Comparison of ENCODE assay signal across 16 cellular contexts in genomic region chr15:40825661-40826088, GRCh38. TPM values are rescaled to one million over a fixed set of nuclear protein-coding genes. Genes with fewer than 3 reads are reported as not detected.
DNase-seq lines count a peak whose midpoint lies in the region; ATAC-seq, FAIRE-seq and TF ChIP-seq lines count a peak whose summit lies in the region.
"Had no signal": no experiment of that assay in that cellular context is flagged by ENCODE, and none has a peak within 500 bp of the region (broad histone marks: within the 10 kb centered on the region; RNA-seq: fewer than 3 reads in every experiment).

No MANE protein-coding gene starts in this region.

- peaks cover 2% of the 10 kb centered on the region for H3K27me3 Mint-ChIP-seq in activated CD4-positive, alpha-beta T cell treated with anti-CD3 and anti-CD28 coated beads for 36 hours

- H3K9ac ChIP-seq in IMR-90 (ENCODE audit: low read depth, low read length), result no peak overlapping the region

- H3K23ac ChIP-seq in IMR-90 (ENCODE audit: low read depth, low read length), result no peak overlapping the region

- TF ChIP-seq CTCF in AG09319 (IDR thresholded peaks at IDR 0.05; ENCODE audit: low read depth, low read length) (no peak), IMR-90 (conservative IDR thresholded peaks at IDR 0.05; ENCODE audit: low read depth, low read length) (no peak), bronchial epithelial cell (IDR thresholded peaks at IDR 0.05; ENCODE audit: insufficient read depth, low read length, severe bottlenecking) (no peak), lower lobe of right lung (IDR thresholded peaks at IDR 0.05) (no peak), GM20000 (IDR thresholded peaks at IDR 0.05; ENCODE audit: extremely low read depth, missing control alignments) (no peak)

- H3K27ac ChIP-seq in IMR-90 (ENCODE audit: insufficient read depth, low read length), result no peak overlapping the region
- H3K27ac ChIP-seq in lower lobe of right lung, result no peak overlapping the region

- H4K8ac ChIP-seq in IMR-90 (ENCODE audit: low read depth in 2 of 2, low read length in 2 of 2), result 0 out of 4 replicates have a peak overlapping the region, but pooled peaks of 1 of the 2 experiments have one; percentile 9

- H4K20me1 ChIP-seq in IMR-90 (ENCODE audit: insufficient read depth, low read length), result no peaks in the 10 kb centered on the region; the same call in 1 of the 2 replicates

- H3K79me1 ChIP-seq in IMR-90 (ENCODE audit: low read depth in 1 of 2, low read length in 2 of 2), result no peaks in the 10 kb centered on the region

- peak; percentile 89 for ATAC-seq in IMR-90 (ENCODE audit: low read depth)
- ATAC-seq in lower lobe of right lung, result peak; percentile 39 to 68
- no peak for ATAC-seq in HG03342 (IDR thresholded peaks at IDR 0.05; ENCODE audit: unreplicated experiment)
- ATAC-seq in activated CD4-positive, alpha-beta T cell treated with anti-CD3 and anti-CD28 coated beads for 36 hours, result no peak
- no peak for ATAC-seq in HG03469 (IDR thresholded peaks at IDR 0.05; ENCODE audit: unreplicated experiment)
- ATAC-seq: left lobe of liver had no signal

- no peak overlapping the region for H3K56ac ChIP-seq in IMR-90 (ENCODE audit: extremely low read depth, insufficient read depth, low read length)

- no peak overlapping the region for H2AK5ac ChIP-seq in IMR-90 (ENCODE audit: low read depth, low read length)

- no peaks in the 10 kb centered on the region for H3K9me3 Mint-ChIP-seq in activated CD4-positive, alpha-beta T cell treated with anti-CD3 and anti-CD28 coated beads for 36 hours (ENCODE audit: low read depth)
- H3K9me3 Mint-ChIP-seq: central memory CD8-positive, alpha-beta T cell had no signal

- H3K27me3 ChIP-seq in IMR-90 (ENCODE audit: control insufficient read depth, insufficient read depth, low read length) (peaks cover 6% of the 10 kb centered on the region; the same call in 1 of the 2 replicates), bronchial epithelial cell (ENCODE audit: control insufficient read depth, insufficient read depth, low read length) (no peaks in the 10 kb centered on the region), lower lobe of right lung (ENCODE audit: low read depth) (no peaks in the 10 kb centered on the region)

- no peak overlapping the region for H4K5ac ChIP-seq in IMR-90 (ENCODE audit: low read depth, low read length)

- H3K27ac Mint-ChIP-seq in activated CD4-positive, alpha-beta T cell treated with anti-CD3 and anti-CD28 coated beads for 36 hours, result no peak overlapping the region

- H3K4me1 ChIP-seq in IMR-90 (ENCODE audit: control insufficient read depth, insufficient read depth, low read length) (peaks cover 11% of the 10 kb centered on the region), lower lobe of right lung (no peaks in the 10 kb centered on the region)

- no peak overlapping the region for H2BK20ac ChIP-seq in IMR-90 (ENCODE audit: low read depth, low read length)

- peak overlapping the region; percentile 60 for H3K4me2 ChIP-seq in IMR-90 (ENCODE audit: low read depth, low read length)

- POLR2A ChIA-PET in IMR-90 (lab: Charles Lee; ENCODE audit: unreplicated experiment), result no interaction called here
- POLR2A ChIA-PET in activated CD4-positive, alpha-beta T cell treated with anti-CD3 and anti-CD28 coated beads for 36 hours (lab: Charles Lee), result no interaction called here

- no peak overlapping the region for H3K4ac ChIP-seq in IMR-90 (ENCODE audit: low read depth, low read length)

- no peak for TF ChIP-seq RAD21 in IMR-90 (IDR thresholded peaks at IDR 0.05; ENCODE audit: low read length)

- H3K4me3 Mint-ChIP-seq in activated CD4-positive, alpha-beta T cell treated with anti-CD3 and anti-CD28 coated beads for 36 hours, result no peak overlapping the region
- H3K4me3 Mint-ChIP-seq: central memory CD8-positive, alpha-beta T cell had no signal

- no peaks in the 10 kb centered on the region for H3K4me1 Mint-ChIP-seq in activated CD4-positive, alpha-beta T cell treated with anti-CD3 and anti-CD28 coated beads for 36 hours
- H3K4me1 Mint-ChIP-seq: central memory CD8-positive, alpha-beta T cell had no signal

- no peak overlapping the region for H3K18ac ChIP-seq in IMR-90 (ENCODE audit: low read depth, low read length)

- no peaks in the 10 kb centered on the region for H3K36me3 Mint-ChIP-seq in activated CD4-positive, alpha-beta T cell treated with anti-CD3 and anti-CD28 coated beads for 36 hours (ENCODE audit: low read depth)

- BruUV-seq in IMR-90 (replicated peaks; lab: Mats Ljungman, UMichigan), result no TSS peak

- no CpG with 5 or more reads among the region's 2 CpGs for WGBS in IMR-90 (ENCODE audit: extremely low coverage in 2 of 2, insufficient read length in 1 of 2), 2 experiments

- no peak overlapping the region for H2BK15ac ChIP-seq in IMR-90 (ENCODE audit: low read depth, low read length)

- in situ Hi-C loops in IMR-90 (cut with MboI; ENCODE audit: low sequenced_read_pairs), result no loop called here

- no peak overlapping the region for H2BK5ac ChIP-seq in IMR-90 (ENCODE audit: low read depth, low read length, poor library complexity, severe bottlenecking)

- dilution Hi-C loops in IMR-90 (cut with HindIII; ENCODE audit: low sequenced_read_pairs, unreplicated experiment), result no loop called here

- no peak overlapping the region for H2BK120ac ChIP-seq in IMR-90 (ENCODE audit: low read depth, low read length)

- peaks cover 5% of the 10 kb centered on the region for H3K9me1 ChIP-seq in IMR-90 (ENCODE audit: insufficient read depth, low read length)

- no peak for TF ChIP-seq POLR2A in IMR-90 (IDR thresholded peaks at IDR 0.05; ENCODE audit: low read depth, low read length)

- DNase-seq in AG09319 (ENCODE audit: extremely low read depth, low read depth) (peak; percentile 15), IMR-90 (peak; percentile 69), bronchial epithelial cell (ENCODE audit: low read depth) (peak; percentile 40), lower lobe of right lung (no peak), GM20000 (ENCODE audit: low spot score) (no peak)
- no peak for DNase-seq in activated CD4-positive, alpha-beta T cell treated with anti-CD3 and anti-CD28 coated beads for 36 hours
- DNase-seq: activated CD4-positive, alpha-beta T cell treated with anti-CD3 and anti-CD28 coated beads, Interleukin-2, amount 50 U/mL, for 4 hours; activated gamma-delta T cell treated with Interleukin-2 at 50 U/mL for 16 hours; NCI-H1436; T-helper 1 cell had no signal

- CTCF ChIA-PET in IMR-90 (lab: Yijun Ruan, JAX), result no interaction called here
- CTCF ChIA-PET in activated CD4-positive, alpha-beta T cell treated with anti-CD3 and anti-CD28 coated beads for 36 hours (lab: Charles Lee), result interaction anchor here (0.9 kb wide), 1 partner anchor 31 kb away, joined by 3 read pairs; no protein-coding TSS in a partner anchor

- H3K9me3 ChIP-seq in IMR-90 (ENCODE audit: control insufficient read depth, insufficient read depth, low read length) (no peaks in the 10 kb centered on the region), lower lobe of right lung (no peaks in the 10 kb centered on the region)

- H2AK9ac ChIP-seq in IMR-90 (replicated peaks; ENCODE audit: low read depth, low read length, poor library complexity), result no peak overlapping the region

- H3K36me3 ChIP-seq in IMR-90 (ENCODE audit: control insufficient read depth, insufficient read depth, low read length), result no peaks in the 10 kb centered on the region
- H3K36me3 ChIP-seq in bronchial epithelial cell (ENCODE audit: control insufficient read depth, insufficient read depth, low read length), result no peaks in the 10 kb centered on the region
- H3K36me3 ChIP-seq in lower lobe of right lung, result no peaks in the 10 kb centered on the region

- no peak for FAIRE-seq in bronchial epithelial cell (lab: Jason Lieb, UNC)
- FAIRE-seq: HTR-8/SVneo had no signal

- no peak overlapping the region for H4K91ac ChIP-seq in IMR-90 (ENCODE audit: insufficient read depth, low read depth, low read length)

- H3K14ac ChIP-seq in IMR-90 (replicated peaks; ENCODE audit: low read depth, low read length), result no peak overlapping the region

- H3K4me3 ChIP-seq in IMR-90 (ENCODE audit: insufficient read depth, low read depth, low read length), result no peak overlapping the region
- H3K4me3 ChIP-seq in bronchial epithelial cell (ENCODE audit: low read depth, low read length), result no peak overlapping the region
- H3K4me3 ChIP-seq in lower lobe of right lung, result no peak overlapping the region

- intact Hi-C loops in IMR-90 (cut with micrococcal nuclease), result no loop called here
- intact Hi-C loops in lower lobe of right lung (cut with DNase I), result no loop called here
- intact Hi-C loops in activated CD4-positive, alpha-beta T cell treated with anti-CD3 and anti-CD28 coated beads for 36 hours (cut with DNase I, micrococcal nuclease), result no loop called here

- H2AFZ ChIP-seq in IMR-90 (replicated peaks; ENCODE audit: low read length, poor library complexity), result no peak overlapping the region

RNA-seq across cellular contexts. Expression of gene PPP1R14D, which starts 2.8 kb away (rescaled TPM):
- not detected in 2 replicates for total RNA-seq in IMR-90 (2012; rRNA removed)
- polyA plus RNA-seq in IMR-90 (2012; rRNA removed), result not detected in 2 replicates
- not detected in 2 replicates for polyA plus RNA-seq in IMR-90 (2012; cell fraction: cytosol; rRNA removed)
- polyA plus RNA-seq in IMR-90 (2012; cell fraction: nucleus; rRNA removed; ENCODE audit: low replicate concordance), result not detected in 2 replicates
- total RNA-seq in bronchial epithelial cell, result not detected in 2 replicates
- 0.53 TPM for total RNA-seq in lower lobe of right lung
- total RNA-seq in activated CD4-positive, alpha-beta T cell treated with anti-CD3 and anti-CD28 coated beads for 36 hours, result not detected
- total RNA-seq: left lobe of liver had no signal
- polyA plus RNA-seq: BJ had no signal

RNA-seq across cellular contexts. Expression of gene SPINT1, which starts 18.2 kb away (rescaled TPM):
- 0.56 and 0.90 TPM in 2 replicates for total RNA-seq in IMR-90 (2012; rRNA removed)
- polyA plus RNA-seq in IMR-90 (2012; rRNA removed), result 1.8 and 2.1 TPM in 2 replicates
- 2.3 and 3.1 TPM in 2 replicates for polyA plus RNA-seq in IMR-90 (2012; cell fraction: cytosol; rRNA removed)
- 2.5 and 5.8 TPM in 2 replicates for polyA plus RNA-seq in IMR-90 (2012; cell fraction: nucleus; rRNA removed; ENCODE audit: low replicate concordance)
- total RNA-seq in bronchial epithelial cell, result 145 and 191 TPM in 2 replicates
- total RNA-seq in lower lobe of right lung, result 76.5 TPM
- total RNA-seq in activated CD4-positive, alpha-beta T cell treated with anti-CD3 and anti-CD28 coated beads for 36 hours, result 1 to 10 TPM; 8.5 to 8.9 TPM

RNA-seq across cellular contexts. Expression of gene DNAJC17, which starts 18.4 kb away (rescaled TPM):
- total RNA-seq in IMR-90 (2012; rRNA removed), result 58.3 and 107 TPM in 2 replicates
- polyA plus RNA-seq in IMR-90 (2012; rRNA removed), result 58.6 and 77.1 TPM in 2 replicates
- polyA plus RNA-seq in IMR-90 (2012; cell fraction: cytosol; rRNA removed), result 36.7 and 109 TPM in 2 replicates
- 46.7 and 66.8 TPM in 2 replicates for polyA plus RNA-seq in IMR-90 (2012; cell fraction: nucleus; rRNA removed; ENCODE audit: low replicate concordance)
- 21.1 and 30.7 TPM in 2 replicates for total RNA-seq in bronchial epithelial cell
- 28.4 TPM for total RNA-seq in lower lobe of right lung
- 10 to 100 TPM; 41.5 to 43.6 TPM for total RNA-seq in activated CD4-positive, alpha-beta T cell treated with anti-CD3 and anti-CD28 coated beads for 36 hours

RNA-seq across cellular contexts. Expression of gene ZFYVE19, which starts 18.8 kb away (rescaled TPM):
- total RNA-seq in IMR-90 (2012; rRNA removed) (22.6 and 22.8 TPM in 2 replicates), bronchial epithelial cell (30.3 and 34.0 TPM in 2 replicates), lower lobe of right lung (29.6 TPM)
- polyA plus RNA-seq in IMR-90 (2012; rRNA removed), result 27.3 and 29.6 TPM in 2 replicates
- 22.7 and 25.2 TPM in 2 replicates for polyA plus RNA-seq in IMR-90 (2012; cell fraction: cytosol; rRNA removed)
- polyA plus RNA-seq in IMR-90 (2012; cell fraction: nucleus; rRNA removed; ENCODE audit: low replicate concordance), result 113 and 127 TPM in 2 replicates
- total RNA-seq in activated CD4-positive, alpha-beta T cell treated with anti-CD3 and anti-CD28 coated beads for 36 hours, result 10 to 100 TPM; 27.5 to 33.7 TPM

RNA-seq across cellular contexts. Expression of gene RHOV, which starts 48.4 kb away (rescaled TPM):
- total RNA-seq in IMR-90 (2012; rRNA removed), result not detected in 2 replicates
- polyA plus RNA-seq in IMR-90 (2012; rRNA removed), result 0.07 and 0.10 TPM in 2 replicates
- polyA plus RNA-seq in IMR-90 (2012; cell fraction: cytosol; rRNA removed), result 0.05 TPM in 1 of 2 replicates, not detected in the other
- polyA plus RNA-seq in IMR-90 (2012; cell fraction: nucleus; rRNA removed; ENCODE audit: low replicate concordance), result 0.48 and 0.57 TPM in 2 replicates
- 7.1 and 38.7 TPM in 2 replicates for total RNA-seq in bronchial epithelial cell
- total RNA-seq in lower lobe of right lung, result 1.5 TPM
- under 1 TPM; 0.25 to 0.41 TPM for total RNA-seq in activated CD4-positive, alpha-beta T cell treated with anti-CD3 and anti-CD28 coated beads for 36 hours
- total RNA-seq: left lobe of liver had no signal

Comparison
In these comparisons a context has a peak if more than half of its experiments do, and no peak if none do; other contexts are left out.
1. DNase-seq: peak in AG09319 (single experiment), IMR-90 (single experiment) and bronchial epithelial cell (single experiment); none in lower lobe of right lung (single experiment), activated CD4-positive, alpha-beta T cell treated with anti-CD3 and anti-CD28 coated beads for 36 hours (single experiment) and GM20000 (single experiment).
2. ATAC-seq: peak in IMR-90 (single experiment) and lower lobe of right lung (2 of 2); none in HG03342 (single experiment), activated CD4-positive, alpha-beta T cell treated with anti-CD3 and anti-CD28 coated beads for 36 hours (single experiment) and HG03469 (single experiment).